Comparison of ENCODE assay signal across 8 cellular contexts in the genomic region with DNA sequence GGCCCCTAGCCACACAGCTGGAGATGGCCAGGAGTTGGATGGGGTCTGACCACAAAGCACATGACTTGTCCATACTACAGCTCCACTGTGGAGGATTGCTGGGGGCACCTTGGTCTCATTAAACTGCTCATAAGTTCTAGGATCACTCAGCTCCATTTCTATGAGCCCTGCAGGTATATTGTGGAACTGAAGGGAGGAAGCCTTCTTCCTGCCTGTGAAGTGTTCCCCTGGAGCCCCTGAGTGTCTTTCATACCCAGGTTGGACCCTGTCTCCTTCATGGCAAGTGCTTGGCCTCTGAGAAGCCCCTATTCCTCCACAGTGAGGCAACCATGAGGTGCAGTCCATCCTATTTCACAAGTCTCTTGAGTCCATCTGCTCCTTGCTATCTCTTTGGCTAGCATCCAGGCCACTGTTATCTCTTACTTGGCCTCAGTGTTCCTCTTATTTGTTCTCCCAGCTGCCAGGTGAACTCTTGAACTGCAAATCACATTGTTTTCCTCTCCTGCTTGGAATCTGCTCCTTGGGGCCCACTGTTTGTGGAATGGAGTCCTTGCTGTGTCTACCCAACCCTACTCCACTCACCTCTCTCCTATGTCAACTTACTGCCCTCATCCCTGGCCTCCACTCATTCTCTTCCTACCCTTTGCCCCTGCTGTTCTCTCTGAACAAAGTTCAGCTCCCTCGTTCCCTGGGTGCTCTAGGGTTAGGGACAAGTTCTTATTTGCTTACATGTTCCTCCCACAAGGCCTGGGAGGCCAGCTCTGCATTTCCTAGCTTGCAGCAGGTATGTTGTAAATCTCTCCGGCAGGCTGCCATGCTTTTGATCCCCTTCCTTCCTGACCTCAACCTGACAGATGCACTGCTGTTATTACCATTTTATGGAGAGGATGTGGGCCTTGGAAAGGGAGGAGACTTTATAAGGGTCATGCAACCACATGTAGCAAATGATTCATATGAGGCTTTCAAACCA. TPM values are rescaled to one million over a fixed set of nuclear protein-coding genes. Genes with fewer than 3 reads are reported as not detected.
A peak's percentile ranks its signal among the peaks of the same experiment; 100 is the strongest.
DNase-seq lines count a peak whose midpoint lies in the region; ATAC-seq and TF ChIP-seq lines count a peak whose summit lies in the region.
"Had no signal": no experiment of that assay in that cellular context is flagged by ENCODE, and none has a peak within 500 bp of the region (broad histone marks: within the 10 kb centered on the region; RNA-seq: fewer than 3 reads in every experiment).

No MANE protein-coding gene starts in this region.

- intact Hi-C loops in ascending aorta (cut with DNase I), result no loop called here

- no peaks in the 10 kb centered on the region for H3K9me3 ChIP-seq in ascending aorta
- no peaks in the 10 kb centered on the region for H3K9me3 ChIP-seq in stomach smooth muscle (ENCODE audit: control insufficient read depth in 2 of 2, low read length in 2 of 2)

- no peaks in the 10 kb centered on the region for H3K9me3 Mint-ChIP-seq in stimulated activated naive B cell treated with anti-CD40 and anti-IgM and Interleukin-4, amounts not matched to agents 10 μg/mL and 1 μg/mL and 100 μg/mL, for 72 hours

- H3K4me1 Mint-ChIP-seq in stimulated activated naive B cell treated with anti-CD40 and anti-IgM and Interleukin-4, amounts not matched to agents 10 μg/mL and 1 μg/mL and 100 μg/mL, for 72 hours, result peaks cover 8 to 13% of the 10 kb centered on the region in 2 donors

- H3K4me3 Mint-ChIP-seq in stimulated activated naive B cell treated with anti-CD40 and anti-IgM and Interleukin-4, amounts not matched to agents 10 μg/mL and 1 μg/mL and 100 μg/mL, for 72 hours, result no peak overlapping the region

- no peaks in the 10 kb centered on the region for H3K27me3 ChIP-seq in ascending aorta
- H3K27me3 ChIP-seq in stomach smooth muscle (ENCODE audit: control insufficient read depth in 1 of 2, insufficient read depth in 2 of 2, low read length in 2 of 2), result no peaks in the 10 kb centered on the region

- peak; percentile 45 for DNase-seq in LHCN-M2 (ENCODE audit: low read depth)
- no peak for DNase-seq in ascending aorta (ENCODE audit: low spot score in 2 of 2)
- DNase-seq in left lobe of liver (ENCODE audit: low spot score), result peak; percentile 96
- no peak for DNase-seq in stimulated activated naive B cell treated with anti-CD40 and anti-IgM and Interleukin-4, amounts not matched to agents 10 μg/mL and 1 μg/mL and 100 μg/mL, for 72 hours
- DNase-seq in NCI-H2227 (lab: John Stamatoyannopoulos, UW; ENCODE audit: unreplicated experiment), result no peak
- DNase-seq in NCI-H524 treated with DMSO at 0.1 percent for 48 hours (lab: John Stamatoyannopoulos, UW), result no peak

- H3K4me3 ChIP-seq in ascending aorta, result peak overlapping the region; percentile 35 to 64
- peak overlapping the region; percentile 52 to 78 for H3K4me3 ChIP-seq in stomach smooth muscle (ENCODE audit: low read length in 2 of 2)

- H3K9ac ChIP-seq in stomach smooth muscle (ENCODE audit: low read length in 2 of 2), result peak overlapping the region; percentile 76 to 90

- no peaks in the 10 kb centered on the region for H3K27me3 Mint-ChIP-seq in stimulated activated naive B cell treated with anti-CD40 and anti-IgM and Interleukin-4, amounts not matched to agents 10 μg/mL and 1 μg/mL and 100 μg/mL, for 72 hours

- peak; percentile 62 for ATAC-seq in left lobe of liver
- ATAC-seq in stimulated activated naive B cell treated with anti-CD40 and anti-IgM and Interleukin-4, amounts not matched to agents 10 μg/mL and 1 μg/mL and 100 μg/mL, for 72 hours (replicated peaks), result no peak

- peak overlapping the region; percentile 64 to 71 for H3K27ac ChIP-seq in ascending aorta
- H3K27ac ChIP-seq in stomach smooth muscle (ENCODE audit: low read length), result no peak overlapping the region

- H3K36me3 ChIP-seq in ascending aorta (peaks cover 5 to 27% of the 10 kb centered on the region in 2 donors), stomach smooth muscle (ENCODE audit: control insufficient read depth in 2 of 2, insufficient read depth in 2 of 2, low read length in 2 of 2) (peaks cover 11 to 20% of the 10 kb centered on the region in 2 donors)

- no peaks in the 10 kb centered on the region for H3K36me3 Mint-ChIP-seq in stimulated activated naive B cell treated with anti-CD40 and anti-IgM and Interleukin-4, amounts not matched to agents 10 μg/mL and 1 μg/mL and 100 μg/mL, for 72 hours

- H3K4me1 ChIP-seq in ascending aorta (peaks cover 0 to 9% of the 10 kb centered on the region in 2 donors), stomach smooth muscle (ENCODE audit: control insufficient read depth, insufficient read depth, low read length) (peaks cover 28% of the 10 kb centered on the region)

- no peak overlapping the region for H3K27ac Mint-ChIP-seq in stimulated activated naive B cell treated with anti-CD40 and anti-IgM and Interleukin-4, amounts not matched to agents 10 μg/mL and 1 μg/mL and 100 μg/mL, for 72 hours

- TF ChIP-seq CTCF in ascending aorta (IDR thresholded peaks at IDR 0.05), result no peak

RNA-seq across cellular contexts. Expression of a gene that starts 1.2 kb away (rescaled TPM):
- 2.4 and 2.7 TPM in 2 replicates for total RNA-seq in LHCN-M2 (2014; rRNA removed)
- 0.50 TPM for polyA plus RNA-seq in LHCN-M2 (2012)
- total RNA-seq in ascending aorta, result 32.6 TPM
- 285 TPM for total RNA-seq in left lobe of liver

RNA-seq across cellular contexts. Expression of a gene that starts 41.4 kb away (rescaled TPM):
- not detected in 2 replicates for total RNA-seq in LHCN-M2 (2014; rRNA removed)
- polyA plus RNA-seq in LHCN-M2 (2012), result 0.02 TPM
- 93.4 TPM for total RNA-seq in ascending aorta
- 0.88 TPM for total RNA-seq in left lobe of liver
- polyA plus RNA-seq: keratinocyte had no signal

RNA-seq across cellular contexts. Expression of a gene that starts 43.9 kb away (rescaled TPM):
- total RNA-seq in LHCN-M2 (2014; rRNA removed) (7.1 and 10.7 TPM in 2 replicates), ascending aorta (6.6 TPM), left lobe of liver (5.2 TPM)
- polyA plus RNA-seq in LHCN-M2 (2012), result 3.7 TPM

Comparison
In these comparisons a context has a peak if more than half of its experiments do, and no peak if none do; other contexts are left out.
1. DNase-seq: peak in LHCN-M2 (single experiment) and left lobe of liver (single experiment); none in ascending aorta (0 of 2), stimulated activated naive B cell treated with anti-CD40 and anti-IgM and Interleukin-4, amounts not matched to agents 10 μg/mL and 1 μg/mL and 100 μg/mL, for 72 hours (single experiment), NCI-H2227 (single experiment) and NCI-H524 treated with DMSO at 0.1 percent for 48 hours (single experiment).
2. RNA of a gene that starts 41.4 kb away (total RNA-seq): 93.4 TPM in ascending aorta (single experiment); 0.88 TPM in left lobe of liver (single experiment) and not detected in LHCN-M2; every median in the first group is over 10 times any median in the second.